Comparison of ENCODE assay signal across 8 cellular contexts in genomic region chr6:32109114-32109764, GRCh38. TPM values are rescaled to one million over a fixed set of nuclear protein-coding genes. Genes with fewer than 3 reads are reported as not detected.
DNase-seq lines count a peak whose midpoint lies in the region; ATAC-seq and TF ChIP-seq lines count a peak whose summit lies in the region.

Gene TNXB (minus strand): TSS chr6:32109338. CDS start chr6:32098198, 11,140 bp downstream.

- H2BK12ac ChIP-seq in trophoblast cell (ENCODE audit: low read length) = no peak within 1 kb of the TSS

- H3K4me1 ChIP-seq in RWPE2 (ENCODE audit: insufficient read depth, poor library complexity, severe bottlenecking) (peaks cover 28% of the 10 kb centered on the region), trophoblast cell (ENCODE audit: control insufficient read depth in 1 of 2, insufficient read depth in 2 of 2, low read length in 2 of 2) (peaks cover 3 to 4% of the 10 kb centered on the region in 2 experiments)

- H3K36me3 ChIP-seq in RWPE2 (ENCODE audit: low read depth) = no peaks in the 10 kb centered on the region
- H3K36me3 ChIP-seq in trophoblast cell (ENCODE audit: control insufficient read depth in 1 of 2, insufficient read depth in 2 of 2, low read length in 2 of 2) = peaks cover 2 to 3% of the 10 kb centered on the region in 2 experiments

- no peak within 1 kb of the TSS for H4K8ac ChIP-seq in trophoblast cell (ENCODE audit: low read depth, low read length)

- no peaks in the 10 kb centered on the region for H3K9me3 ChIP-seq in CD4-positive, alpha-beta T cell (ENCODE audit: control insufficient read depth, low read length)
- H3K9me3 ChIP-seq in RWPE2 (ENCODE audit: severe bottlenecking) (no peaks in the 10 kb centered on the region), trophoblast cell (ENCODE audit: insufficient read depth, low read depth, low read length) (peaks cover 2% of the 10 kb centered on the region)

- no peak within 1 kb of the TSS for H2BK5ac ChIP-seq in trophoblast cell (ENCODE audit: low read depth, low read length, poor library complexity)

- H3K79me1 ChIP-seq in trophoblast cell (ENCODE audit: low read length) = no peaks in the 10 kb centered on the region

- no peak within 1 kb of the TSS for H2BK120ac ChIP-seq in trophoblast cell (ENCODE audit: insufficient read depth, low read length, poor library complexity)

- ATAC-seq in CD4-positive, alpha-beta T cell (ENCODE audit: poor library complexity) = peak; percentile 43
- ATAC-seq in RWPE2 (ENCODE audit: low read depth) = no peak
- ATAC-seq in GM18870 (IDR thresholded peaks at IDR 0.05; ENCODE audit: unreplicated experiment) = no peak
- no peak for ATAC-seq in HG03095 (IDR thresholded peaks at IDR 0.05; ENCODE audit: unreplicated experiment)

- H3K79me2 ChIP-seq in trophoblast cell (ENCODE audit: control insufficient read depth, insufficient read depth, low read length, poor library complexity) = no peaks in the 10 kb centered on the region

- H3K27ac Mint-ChIP-seq in CD4-positive, alpha-beta T cell = peak within 1 kb of the TSS; percentile 58

- TF ChIP-seq CTCF in CD4-positive, alpha-beta T cell (IDR thresholded peaks at IDR 0.05) = no peak
- no peak for TF ChIP-seq CTCF in RWPE2 (IDR thresholded peaks at IDR 0.05; ENCODE audit: poor library complexity, severe bottlenecking)

- POLR2A ChIA-PET in CD4-positive, alpha-beta T cell (lab: Charles Lee) = no interaction called here

- H3K36me3 Mint-ChIP-seq in CD4-positive, alpha-beta T cell (ENCODE audit: low read depth) = peaks cover 20% of the 10 kb centered on the region

- H3K9me3 Mint-ChIP-seq in CD4-positive, alpha-beta T cell = no peaks in the 10 kb centered on the region

- no peak within 1 kb of the TSS for H3K14ac ChIP-seq in trophoblast cell (ENCODE audit: low read length)

- DNase-seq in CD4-positive, alpha-beta T cell = no peak
- DNase-seq in RWPE2 (ENCODE audit: low spot score) (no peak), cardiac septum (ENCODE audit: low spot score) (no peak), trophoblast cell (no peak), T-helper 9 cell (no peak)
- DNase-seq in activated T-cell treated with anti-CD3 and anti-CD28 coated beads, Interleukin-2, amount 50 U/mL, for 1 hour = no peak

- H3K4me3 Mint-ChIP-seq in CD4-positive, alpha-beta T cell = no peak within 1 kb of the TSS

- H3K27ac ChIP-seq in CD4-positive, alpha-beta T cell (ENCODE audit: low read depth, low read length) = no peak within 1 kb of the TSS
- H3K27ac ChIP-seq in RWPE2 (ENCODE audit: poor library complexity, severe bottlenecking) (peak within 1 kb of the TSS; percentile 44), trophoblast cell (ENCODE audit: low read depth, low read length) (no peak within 1 kb of the TSS)

- CTCF ChIA-PET in CD4-positive, alpha-beta T cell (lab: Charles Lee) = no interaction called here

- peaks cover 24% of the 10 kb centered on the region for H3K4me1 Mint-ChIP-seq in CD4-positive, alpha-beta T cell (ENCODE audit: low read depth)

- no peak within 1 kb of the TSS for H2AFZ ChIP-seq in trophoblast cell (ENCODE audit: insufficient read depth, low read length, poor library complexity)

- intact Hi-C loops in CD4-positive, alpha-beta T cell (cut with DNase I, micrococcal nuclease) = no loop called here
- intact Hi-C loops in cardiac septum (cut with DNase I) = loop anchor here (2.0 kb wide), 1 partner anchor 62 kb away; no protein-coding TSS in a partner anchor

- no peak within 1 kb of the TSS for H2AK5ac ChIP-seq in trophoblast cell (ENCODE audit: low read length)

- H3K9ac ChIP-seq in trophoblast cell (ENCODE audit: low read length) = no peak within 1 kb of the TSS

- H3K4me2 ChIP-seq in trophoblast cell (ENCODE audit: low read length) = no peak within 1 kb of the TSS

- H3K4me3 ChIP-seq in RWPE2 (ENCODE audit: severe bottlenecking) = no peak within 1 kb of the TSS
- no peak within 1 kb of the TSS for H3K4me3 ChIP-seq in trophoblast cell (ENCODE audit: low read depth, low read length)

- no peak within 1 kb of the TSS for H3K18ac ChIP-seq in trophoblast cell (ENCODE audit: low read length)

- H3K27me3 ChIP-seq in CD4-positive, alpha-beta T cell (ENCODE audit: control insufficient read depth, insufficient read depth, low read length) = peaks cover 5% of the 10 kb centered on the region
- H3K27me3 ChIP-seq in RWPE2 (ENCODE audit: insufficient read depth, poor library complexity, severe bottlenecking) (no peaks in the 10 kb centered on the region), trophoblast cell (ENCODE audit: insufficient read depth, low read length) (no peaks in the 10 kb centered on the region)

- peaks cover 17% of the 10 kb centered on the region for H3K27me3 Mint-ChIP-seq in CD4-positive, alpha-beta T cell

- H3K4ac ChIP-seq in trophoblast cell (ENCODE audit: low read depth, low read length) = no peak within 1 kb of the TSS

- no peak within 1 kb of the TSS for H4K12ac ChIP-seq in trophoblast cell (ENCODE audit: low read depth, low read length)

- WGBS in trophoblast cell (ENCODE audit: extremely low coverage, insufficient coverage, insufficient read length) = no CpG with 5 or more reads among the region's 12 CpGs

- H3K23ac ChIP-seq in trophoblast cell (ENCODE audit: low read length) = peak within 1 kb of the TSS; percentile 47

- no peak within 1 kb of the TSS for H4K91ac ChIP-seq in trophoblast cell (ENCODE audit: low read depth, low read length)

RNA-seq across cellular contexts. Expression of gene TNXB, which starts in this region (rescaled TPM):
- 1 to 10 TPM; 8.3 to 9.0 TPM for total RNA-seq in CD4-positive, alpha-beta T cell
- total RNA-seq in cardiac septum = 59.9 TPM
- polyA plus RNA-seq in trophoblast cell (2013) = 2.3 and 2.4 TPM in 2 replicates
